Comparison of ENCODE assay signal across 12 cellular contexts in the genomic region with DNA sequence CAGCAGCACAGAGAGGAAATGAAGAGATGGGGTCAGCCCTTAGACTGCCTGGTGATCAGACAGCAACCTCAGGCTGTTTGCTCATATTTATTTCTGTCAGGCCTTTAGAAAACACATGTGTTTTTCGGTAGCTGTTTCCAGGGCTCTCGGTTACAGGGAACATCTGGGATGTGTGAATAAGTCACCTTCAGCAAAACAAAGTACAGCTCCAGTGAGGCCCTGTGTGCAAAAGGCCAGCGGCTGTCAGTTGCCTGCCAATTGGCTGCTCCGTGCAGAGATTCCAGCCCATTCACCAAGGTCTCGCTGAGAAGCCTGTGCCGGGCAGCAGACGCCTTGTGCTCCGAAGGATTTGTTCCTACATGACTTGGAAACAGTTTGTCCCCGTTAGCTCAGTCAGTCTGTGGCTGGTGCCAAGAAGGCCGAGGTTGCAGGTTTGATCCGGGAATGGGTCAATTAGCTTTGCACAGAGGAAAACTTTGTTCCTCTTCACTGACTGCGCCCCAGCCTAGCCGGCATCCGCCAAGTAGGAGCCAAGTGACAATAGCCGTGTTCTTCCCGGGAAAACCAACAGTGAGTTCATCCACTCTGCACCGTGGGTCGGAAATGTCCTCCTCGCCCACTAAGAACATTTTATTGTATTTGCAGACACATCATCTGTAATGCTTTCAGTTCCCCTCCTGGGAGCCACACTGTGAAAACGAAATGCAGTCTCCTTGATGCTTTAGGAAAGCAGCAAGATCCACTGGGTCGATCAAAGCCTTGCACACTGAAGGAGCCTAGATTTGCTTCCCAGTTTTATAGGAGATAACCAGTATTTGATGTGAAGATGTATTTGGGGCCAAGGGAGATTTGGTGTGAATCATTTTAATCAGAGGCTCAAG.
DNase-seq lines count a peak whose midpoint lies in the region; ATAC-seq and TF ChIP-seq lines count a peak whose summit lies in the region.
"Had no signal": no experiment of that assay in that cellular context is flagged by ENCODE, and none has a peak within 500 bp of the region (broad histone marks: within the 10 kb centered on the region; RNA-seq: fewer than 3 reads in every experiment).

No MANE protein-coding gene starts in this region.

- no peak overlapping the region for H3K4me2 ChIP-seq in IMR-90 (ENCODE audit: low read depth, low read length)

- H3K4ac ChIP-seq in IMR-90 (ENCODE audit: low read depth, low read length), result peak overlapping the region; percentile 26; the same call in 1 of the 2 replicates

- TF ChIP-seq RAD21 in IMR-90 (IDR thresholded peaks at IDR 0.05; ENCODE audit: low read length), result no peak

- H4K8ac ChIP-seq in IMR-90 (ENCODE audit: low read depth in 2 of 2, low read length in 2 of 2), result peak overlapping the region in 1 of 2 experiments; percentile 11; a peak in 1 of 4 replicates

- CTCF ChIA-PET in IMR-90 (lab: Yijun Ruan, JAX), result no interaction called here
- CTCF ChIA-PET in Caco-2 (lab: Charles Lee), result no interaction called here

- no peaks in the 10 kb centered on the region for H4K20me1 ChIP-seq in IMR-90 (ENCODE audit: insufficient read depth, low read length)

- BruUV-seq in IMR-90 (replicated peaks; lab: Mats Ljungman, UMichigan) (no TSS peak), Caco-2 (replicated peaks; lab: Mats Ljungman, UMichigan) (no TSS peak)

- H3K4me1 ChIP-seq in IMR-90 (ENCODE audit: control insufficient read depth, insufficient read depth, low read length) (peaks cover 17% of the 10 kb centered on the region), stomach smooth muscle (ENCODE audit: control insufficient read depth, insufficient read depth, low read length) (peaks cover 23% of the 10 kb centered on the region), Caco-2 (peaks cover 10% of the 10 kb centered on the region)

- H3K27ac Mint-ChIP-seq in Caco-2 (ENCODE audit: unreplicated experiment), result no peak overlapping the region
- no peak overlapping the region for H3K27ac Mint-ChIP-seq in activated T-cell treated with anti-CD3 and anti-CD28 coated beads, Interleukin-2, amount 50 U/mL, for 72 hours
- H3K27ac Mint-ChIP-seq in activated T-helper 2 cell treated with anti-CD3 and anti-CD28 coated beads, Interferon-gamma antibody, Interleukin-2, Interleukin-4, amounts not matched to agents 10 μg/mL and 5 μg/mL and 100 μg/mL, durations not matched to agents 14 hours and 24 hours and 36 hours, result no peak overlapping the region
- H3K27ac Mint-ChIP-seq: activated CD4-positive, alpha-beta memory T cell treated with anti-CD3 and anti-CD28 coated beads for 36 hours; memory B cell had no signal

- H3K79me1 ChIP-seq in IMR-90 (ENCODE audit: low read depth in 1 of 2, low read length in 2 of 2), result no peaks in the 10 kb centered on the region

- dilution Hi-C loops in IMR-90 (cut with HindIII; ENCODE audit: low sequenced_read_pairs, unreplicated experiment), result no loop called here

- H2AK5ac ChIP-seq in IMR-90 (ENCODE audit: low read depth, low read length), result peak overlapping the region; percentile 43; the same call in 1 of the 2 replicates

- peaks cover 12% of the 10 kb centered on the region for H3K4me1 Mint-ChIP-seq in Caco-2 (ENCODE audit: low read depth, unreplicated experiment)
- no peaks in the 10 kb centered on the region for H3K4me1 Mint-ChIP-seq in activated T-cell treated with anti-CD3 and anti-CD28 coated beads, Interleukin-2, amount 50 U/mL, for 72 hours (ENCODE audit: low read depth)
- H3K4me1 Mint-ChIP-seq in activated T-helper 2 cell treated with anti-CD3 and anti-CD28 coated beads, Interferon-gamma antibody, Interleukin-2, Interleukin-4, amounts not matched to agents 10 μg/mL and 5 μg/mL and 100 μg/mL, durations not matched to agents 14 hours and 24 hours and 36 hours (ENCODE audit: low read depth), result no peaks in the 10 kb centered on the region
- H3K4me1 Mint-ChIP-seq: central memory CD8-positive, alpha-beta T cell; memory B cell had no signal

- H2BK15ac ChIP-seq in IMR-90 (ENCODE audit: low read depth, low read length), result 0 out of 3 replicates have a peak overlapping the region, but pooled peaks have one; percentile 16

- H2AFZ ChIP-seq in IMR-90 (replicated peaks; ENCODE audit: low read length, poor library complexity), result peak overlapping the region; percentile 60

- TF ChIP-seq CTCF in IMR-90 (conservative IDR thresholded peaks at IDR 0.05; ENCODE audit: low read depth, low read length) (no peak), lower leg skin (IDR thresholded peaks at IDR 0.05) (no peak), Caco-2 (IDR thresholded peaks at IDR 0.05; ENCODE audit: insufficient read depth in 1 of 2, low read depth in 1 of 2, low read length in 1 of 2, severe bottlenecking in 1 of 2, unreplicated experiment in 1 of 2) (no peak)

- no peak overlapping the region for H3K23ac ChIP-seq in IMR-90 (ENCODE audit: low read depth, low read length)

- no peak overlapping the region for H3K4me3 ChIP-seq in IMR-90 (ENCODE audit: insufficient read depth, low read depth, low read length)
- H3K4me3 ChIP-seq in lower leg skin (ENCODE audit: low read depth, poor library complexity, severe bottlenecking), result no peak overlapping the region
- H3K4me3 ChIP-seq in stomach smooth muscle (ENCODE audit: low read length in 2 of 2), result peak overlapping the region in 1 of 2 donors; percentile 64
- H3K4me3 ChIP-seq in Caco-2 (ENCODE audit: low read depth, low read length), result no peak overlapping the region

- intact Hi-C loops in IMR-90 (cut with micrococcal nuclease), result no loop called here
- intact Hi-C loops in lower leg skin (cut with DNase I; ENCODE audit: low total_unique reads), result no loop called here
- intact Hi-C loops in Caco-2 (cut with micrococcal nuclease; ENCODE audit: unreplicated experiment), result no loop called here
- intact Hi-C loops in activated T-helper 2 cell treated with anti-CD3 and anti-CD28 coated beads, Interferon-gamma antibody, Interleukin-2, Interleukin-4, amounts not matched to agents 10 μg/mL and 5 μg/mL and 100 μg/mL, durations not matched to agents 14 hours and 24 hours and 36 hours (cut with micrococcal nuclease), result no loop called here

- H3K36me3 Mint-ChIP-seq in Caco-2 (ENCODE audit: insufficient read depth, unreplicated experiment), result no peaks in the 10 kb centered on the region
- no peaks in the 10 kb centered on the region for H3K36me3 Mint-ChIP-seq in activated T-cell treated with anti-CD3 and anti-CD28 coated beads, Interleukin-2, amount 50 U/mL, for 72 hours (ENCODE audit: insufficient read depth in 2 of 2)
- no peaks in the 10 kb centered on the region for H3K36me3 Mint-ChIP-seq in activated T-helper 2 cell treated with anti-CD3 and anti-CD28 coated beads, Interferon-gamma antibody, Interleukin-2, Interleukin-4, amounts not matched to agents 10 μg/mL and 5 μg/mL and 100 μg/mL, durations not matched to agents 14 hours and 24 hours and 36 hours (ENCODE audit: low read depth)
- H3K36me3 Mint-ChIP-seq: activated CD4-positive, alpha-beta memory T cell treated with anti-CD3 and anti-CD28 coated beads for 36 hours; memory B cell had no signal

- H3K9me1 ChIP-seq in IMR-90 (ENCODE audit: insufficient read depth, low read length), result peaks cover 9% of the 10 kb centered on the region; the same call in 1 of the 2 replicates

- TF ChIP-seq POLR2A in IMR-90 (IDR thresholded peaks at IDR 0.05; ENCODE audit: low read depth, low read length) (no peak), lower leg skin (IDR thresholded peaks at IDR 0.05) (no peak)

- no peak overlapping the region for H2BK5ac ChIP-seq in IMR-90 (ENCODE audit: low read depth, low read length, poor library complexity, severe bottlenecking)

- POLR2A ChIA-PET in IMR-90 (lab: Charles Lee; ENCODE audit: unreplicated experiment), result interaction anchor here (0.5 kb wide), 1 partner anchor 16 kb away, joined by 4 read pairs; no protein-coding TSS in a partner anchor
- POLR2A ChIA-PET in Caco-2 (lab: Charles Lee), result interaction anchor here (0.5 kb wide), 1 partner anchor 95 kb away, joined by 6 read pairs; no protein-coding TSS in a partner anchor

- in situ Hi-C loops in IMR-90 (cut with MboI; ENCODE audit: low sequenced_read_pairs), result no loop called here

- no peak overlapping the region for H3K27ac ChIP-seq in IMR-90 (ENCODE audit: insufficient read depth, low read length)
- peak overlapping the region; percentile 64 for H3K27ac ChIP-seq in stomach smooth muscle (ENCODE audit: low read length)

- ATAC-seq in IMR-90 (ENCODE audit: low read depth) (peak; percentile 47), esophagus mucosa (peak; percentile 39)
- ATAC-seq in activated T-cell treated with anti-CD3 and anti-CD28 coated beads, Interleukin-2, amount 50 U/mL, for 72 hours (replicated peaks in 1 of 2), result no peak

- WGBS in IMR-90 (ENCODE audit: extremely low coverage in 2 of 2, insufficient read length in 1 of 2), 2 experiments, result 66% methylated on average over 11 of the region's 21 CpGs; no CpG with 5 or more reads in 1 of the 2 experiments
- 17 to 30% methylated on average over 17 to 21 of the region's 21 CpGs for WGBS in lower leg skin, 2 donors

- H4K5ac ChIP-seq in IMR-90 (ENCODE audit: low read depth, low read length), result no peak overlapping the region

- peaks cover 8% of the 10 kb centered on the region for H3K9me3 ChIP-seq in IMR-90 (ENCODE audit: control insufficient read depth, insufficient read depth, low read length)
- peaks cover 0 to 3% of the 10 kb centered on the region in 2 donors for H3K9me3 ChIP-seq in stomach smooth muscle (ENCODE audit: control insufficient read depth in 2 of 2, low read length in 2 of 2)
- H3K9me3 ChIP-seq in Caco-2, result no peaks in the 10 kb centered on the region; the same call in 1 of the 2 replicates

- H3K18ac ChIP-seq in IMR-90 (ENCODE audit: low read depth, low read length), result 0 out of 2 replicates have a peak overlapping the region, but pooled peaks have one; percentile 37

- H3K9ac ChIP-seq in IMR-90 (ENCODE audit: low read depth, low read length), result no peak overlapping the region
- no peak overlapping the region for H3K9ac ChIP-seq in stomach smooth muscle (ENCODE audit: low read length in 2 of 2)

- H3K36me3 ChIP-seq in IMR-90 (ENCODE audit: control insufficient read depth, insufficient read depth, low read length), result no peaks in the 10 kb centered on the region
- no peaks in the 10 kb centered on the region for H3K36me3 ChIP-seq in stomach smooth muscle (ENCODE audit: control insufficient read depth in 2 of 2, insufficient read depth in 2 of 2, low read length in 2 of 2)
- no peaks in the 10 kb centered on the region for H3K36me3 ChIP-seq in Caco-2 (ENCODE audit: control insufficient read depth, insufficient read depth, low read length)

- DNase-seq in IMR-90 (peak; percentile 44), lower leg skin (ENCODE audit: low spot score in 2 of 2) (peak; percentile 54 to 89), NCI-H345 (lab: John Stamatoyannopoulos, UW) (no peak), Caco-2 (no peak)
- no peak for DNase-seq in activated T-cell treated with anti-CD3 and anti-CD28 coated beads, Interleukin-2, amount 50 U/mL, for 72 hours
- DNase-seq in activated T-helper 2 cell treated with anti-CD3 and anti-CD28 coated beads, Interferon-gamma antibody, Interleukin-2, Interleukin-4, amounts not matched to agents 10 μg/mL and 5 μg/mL and 100 μg/mL, durations not matched to agents 14 hours and 24 hours and 36 hours (ENCODE audit: low spot score), result no peak
- DNase-seq: activated CD4-positive, alpha-beta memory T cell treated with anti-CD3 and anti-CD28 coated beads for 36 hours; NCI-H1092 treated with DMSO at 0.1 percent for 48 hours had no signal

- no peak overlapping the region for H3K4me3 Mint-ChIP-seq in Caco-2 (ENCODE audit: unreplicated experiment)
- no peak overlapping the region for H3K4me3 Mint-ChIP-seq in activated T-cell treated with anti-CD3 and anti-CD28 coated beads, Interleukin-2, amount 50 U/mL, for 72 hours
- no peak overlapping the region for H3K4me3 Mint-ChIP-seq in activated T-helper 2 cell treated with anti-CD3 and anti-CD28 coated beads, Interferon-gamma antibody, Interleukin-2, Interleukin-4, amounts not matched to agents 10 μg/mL and 5 μg/mL and 100 μg/mL, durations not matched to agents 14 hours and 24 hours and 36 hours (ENCODE audit: low read depth)
- H3K4me3 Mint-ChIP-seq: activated CD4-positive, alpha-beta memory T cell treated with anti-CD3 and anti-CD28 coated beads for 36 hours; central memory CD8-positive, alpha-beta T cell; memory B cell had no signal

- no peak overlapping the region for H2AK9ac ChIP-seq in IMR-90 (replicated peaks; ENCODE audit: low read depth, low read length, poor library complexity)

- no peaks in the 10 kb centered on the region for H3K27me3 ChIP-seq in IMR-90 (ENCODE audit: control insufficient read depth, insufficient read depth, low read length)
- no peaks in the 10 kb centered on the region for H3K27me3 ChIP-seq in stomach smooth muscle (ENCODE audit: control insufficient read depth in 1 of 2, insufficient read depth in 2 of 2, low read length in 2 of 2)
- H3K27me3 ChIP-seq in Caco-2 (replicated peaks; ENCODE audit: control insufficient read depth, insufficient read depth, low read length), result no peaks in the 10 kb centered on the region

- peaks cover 10% of the 10 kb centered on the region for H3K9me3 Mint-ChIP-seq in Caco-2 (ENCODE audit: unreplicated experiment)
- no peaks in the 10 kb centered on the region for H3K9me3 Mint-ChIP-seq in activated T-cell treated with anti-CD3 and anti-CD28 coated beads, Interleukin-2, amount 50 U/mL, for 72 hours
- H3K9me3 Mint-ChIP-seq in activated T-helper 2 cell treated with anti-CD3 and anti-CD28 coated beads, Interferon-gamma antibody, Interleukin-2, Interleukin-4, amounts not matched to agents 10 μg/mL and 5 μg/mL and 100 μg/mL, durations not matched to agents 14 hours and 24 hours and 36 hours, result no peaks in the 10 kb centered on the region
- H3K9me3 Mint-ChIP-seq: activated CD4-positive, alpha-beta memory T cell treated with anti-CD3 and anti-CD28 coated beads for 36 hours; central memory CD8-positive, alpha-beta T cell; memory B cell had no signal

- H4K91ac ChIP-seq in IMR-90 (ENCODE audit: insufficient read depth, low read depth, low read length), result no peak overlapping the region; the same call in 1 of the 2 replicates

- H2BK120ac ChIP-seq in IMR-90 (ENCODE audit: low read depth, low read length), result peak overlapping the region; percentile 39; the same call in 1 of the 2 replicates

- H3K27me3 Mint-ChIP-seq in Caco-2 (ENCODE audit: insufficient read depth, unreplicated experiment), result no peaks in the 10 kb centered on the region
- H3K27me3 Mint-ChIP-seq in activated T-cell treated with anti-CD3 and anti-CD28 coated beads, Interleukin-2, amount 50 U/mL, for 72 hours (ENCODE audit: low read depth), result no peaks in the 10 kb centered on the region
- no peaks in the 10 kb centered on the region for H3K27me3 Mint-ChIP-seq in activated T-helper 2 cell treated with anti-CD3 and anti-CD28 coated beads, Interferon-gamma antibody, Interleukin-2, Interleukin-4, amounts not matched to agents 10 μg/mL and 5 μg/mL and 100 μg/mL, durations not matched to agents 14 hours and 24 hours and 36 hours (ENCODE audit: low read depth)

- H3K56ac ChIP-seq in IMR-90 (ENCODE audit: extremely low read depth, insufficient read depth, low read length), result no peak overlapping the region

- peak overlapping the region; percentile 35; the same call in 1 of the 2 replicates for H3K14ac ChIP-seq in IMR-90 (replicated peaks; ENCODE audit: low read depth, low read length)

- H2BK20ac ChIP-seq in IMR-90 (ENCODE audit: low read depth, low read length), result peak overlapping the region; percentile 27; the same call in 1 of the 2 replicates

Comparison
In these comparisons a context has a peak if more than half of its experiments do, and no peak if none do; other contexts are left out.
1. ATAC-seq: peak in IMR-90 (single experiment) and esophagus mucosa (single experiment); none in activated T-cell treated with anti-CD3 and anti-CD28 coated beads, Interleukin-2, amount 50 U/mL, for 72 hours (0 of 2).
2. DNase-seq: peak in IMR-90 (single experiment) and lower leg skin (2 of 2); none in NCI-H345 (single experiment), Caco-2 (0 of 2), activated T-cell treated with anti-CD3 and anti-CD28 coated beads, Interleukin-2, amount 50 U/mL, for 72 hours (0 of 2) and activated T-helper 2 cell treated with anti-CD3 and anti-CD28 coated beads, Interferon-gamma antibody, Interleukin-2, Interleukin-4, amounts not matched to agents 10 μg/mL and 5 μg/mL and 100 μg/mL, durations not matched to agents 14 hours and 24 hours and 36 hours (single experiment).